Comparison of ENCODE assay signal across 14 cellular contexts in genomic region chr4:21856754-21857153, GRCh38.
DNase-seq lines count a peak whose midpoint lies in the region; ATAC-seq and TF ChIP-seq lines count a peak whose summit lies in the region.
"Had no signal": no experiment of that assay in that cellular context is flagged by ENCODE, and none has a peak within 500 bp of the region (broad histone marks: within the 10 kb centered on the region; RNA-seq: fewer than 3 reads in every experiment).

No MANE protein-coding gene starts in this region.

- H2AK5ac ChIP-seq in mesenchymal stem cell (ENCODE audit: low read length, severe bottlenecking): no peak overlapping the region

- no peaks in the 10 kb centered on the region for H3K36me3 Mint-ChIP-seq in activated naive CD8-positive, alpha-beta T cell treated with anti-CD3 and anti-CD28 coated beads for 36 hours

- no peaks in the 10 kb centered on the region for H3K79me1 ChIP-seq in mesenchymal stem cell (replicated peaks; ENCODE audit: low read length, poor library complexity, severe bottlenecking)

- H3K9me3 ChIP-seq in mesenchymal stem cell (ENCODE audit: control insufficient read depth, low read length) (no peaks in the 10 kb centered on the region), spleen (peaks cover 0 to 8% (median 2%) of the 10 kb centered on the region in 8 donors)
- H3K9me3 ChIP-seq: HAP-1 had no signal

- H4K8ac ChIP-seq in mesenchymal stem cell (ENCODE audit: low read length): no peak overlapping the region

- H3K27me3 Mint-ChIP-seq in activated naive CD8-positive, alpha-beta T cell treated with anti-CD3 and anti-CD28 coated beads for 36 hours: peaks cover 2% of the 10 kb centered on the region
- H3K27me3 Mint-ChIP-seq: B cell had no signal

- no peak overlapping the region for H3K27ac Mint-ChIP-seq in activated naive CD8-positive, alpha-beta T cell treated with anti-CD3 and anti-CD28 coated beads for 36 hours
- H3K27ac Mint-ChIP-seq: B cell; CD4-positive, alpha-beta T cell had no signal

- no peak overlapping the region for H3K9ac ChIP-seq in mesenchymal stem cell (ENCODE audit: low read length)

- no peak for TF ChIP-seq POLR2A in spleen (IDR thresholded peaks at IDR 0.05)

- no peaks in the 10 kb centered on the region for H3K9me3 Mint-ChIP-seq in activated naive CD8-positive, alpha-beta T cell treated with anti-CD3 and anti-CD28 coated beads for 36 hours

- H2BK5ac ChIP-seq in mesenchymal stem cell (ENCODE audit: low read depth, low read length, poor library complexity, severe bottlenecking): no peak overlapping the region

- H3K36me3 ChIP-seq in mesenchymal stem cell (ENCODE audit: control insufficient read depth in 1 of 2, insufficient read depth in 2 of 2, low read depth in 1 of 2, low read length in 2 of 2) (no peaks in the 10 kb centered on the region), spleen (no peaks in the 10 kb centered on the region)
- H3K36me3 ChIP-seq: HAP-1 had no signal

- no peaks in the 10 kb centered on the region for H3K4me1 Mint-ChIP-seq in activated naive CD8-positive, alpha-beta T cell treated with anti-CD3 and anti-CD28 coated beads for 36 hours
- H3K4me1 Mint-ChIP-seq: B cell had no signal

- H2BK15ac ChIP-seq in mesenchymal stem cell (ENCODE audit: low read depth, poor library complexity, severe bottlenecking): peak overlapping the region; percentile 65

- DNase-seq in cerebellar cortex (ENCODE audit: low spot score) (peak; percentile 68), mesenchymal stem cell (no peak), spleen (peak; percentile 46), NCI-H446 treated with DMSO at 0.1 percent for 48 hours (lab: John Stamatoyannopoulos, UW) (no peak)
- DNase-seq in activated naive CD8-positive, alpha-beta T cell treated with anti-CD3 and anti-CD28 coated beads for 36 hours: no peak
- DNase-seq: Calu3; CD4-positive, alpha-beta T cell; DMS 273 treated with DMSO at 0.1 percent for 48 hours had no signal

- H3K27ac ChIP-seq in mesenchymal stem cell (ENCODE audit: low read length, poor library complexity, severe bottlenecking) (no peak overlapping the region), spleen (no peak overlapping the region)

- H3K4me2 ChIP-seq in mesenchymal stem cell (ENCODE audit: low read length, poor library complexity, severe bottlenecking): no peak overlapping the region

- H2BK12ac ChIP-seq in mesenchymal stem cell (ENCODE audit: low read length in 2 of 2): no peak overlapping the region

- H3K4me1 ChIP-seq in mesenchymal stem cell (ENCODE audit: control insufficient read depth, insufficient read depth, low read depth, low read length) (no peaks in the 10 kb centered on the region), spleen (no peaks in the 10 kb centered on the region)
- H3K4me1 ChIP-seq: HAP-1 had no signal

- H3K18ac ChIP-seq in mesenchymal stem cell (ENCODE audit: low read depth in 1 of 2, low read length in 2 of 2): no peak overlapping the region

- H2BK120ac ChIP-seq in mesenchymal stem cell (ENCODE audit: low read depth, low read length): no peak overlapping the region

- ATAC-seq in HG03045 (IDR thresholded peaks at IDR 0.05; ENCODE audit: unreplicated experiment): no peak
- ATAC-seq in GM18519 (IDR thresholded peaks at IDR 0.05; ENCODE audit: low FRiP score, unreplicated experiment): no peak
- ATAC-seq: GM12878, HepG2 had no signal

- no peak overlapping the region for H3K4me3 Mint-ChIP-seq in activated naive CD8-positive, alpha-beta T cell treated with anti-CD3 and anti-CD28 coated beads for 36 hours
- H3K4me3 Mint-ChIP-seq: B cell; CD4-positive, alpha-beta T cell had no signal

- WGBS in mesenchymal stem cell: 78% methylated on average over 2 of the region's 2 CpGs
- WGBS in spleen, 5 donors: 49 to 100% (median 73%) methylated on average over 1 to 2 of the region's 2 CpGs

- no peak overlapping the region for H3K4ac ChIP-seq in mesenchymal stem cell (ENCODE audit: low read depth in 1 of 2, low read length in 2 of 2)

- intact Hi-C loops in spleen (cut with DNase I; ENCODE audit: low total_unique reads): no loop called here

- no peak overlapping the region for H3K4me3 ChIP-seq in mesenchymal stem cell (ENCODE audit: insufficient read depth in 1 of 2, low read depth in 1 of 2, low read length in 2 of 2)
- no peak overlapping the region for H3K4me3 ChIP-seq in spleen
- H3K4me3 ChIP-seq: GM12878, HAP-1 had no signal

- H4K91ac ChIP-seq in mesenchymal stem cell (ENCODE audit: low read length): no peak overlapping the region

- no peak for TF ChIP-seq CTCF in spleen (IDR thresholded peaks at IDR 0.05 in 8 of 11, conservative IDR thresholded peaks at IDR 0.05 in 3 of 11)

- H3K27me3 ChIP-seq in mesenchymal stem cell (ENCODE audit: control insufficient read depth in 1 of 2, insufficient read depth in 1 of 2, low read length in 2 of 2): no peaks in the 10 kb centered on the region
- H3K27me3 ChIP-seq in spleen (replicated peaks in 1 of 7): no peaks in the 10 kb centered on the region

- no peak overlapping the region for H3K23ac ChIP-seq in mesenchymal stem cell (ENCODE audit: low read length in 2 of 2)

- H2AFZ ChIP-seq in mesenchymal stem cell (ENCODE audit: low read depth, low read length): no peak overlapping the region

- peak overlapping the region in 1 of 2 experiments; percentile 55 for H3K14ac ChIP-seq in mesenchymal stem cell (ENCODE audit: low read length in 2 of 2)

Comparison
In these comparisons a context has a peak if more than half of its experiments do, and no peak if none do; other contexts are left out.
1. DNase-seq: peak in cerebellar cortex (single experiment) and spleen (single experiment); none in mesenchymal stem cell (single experiment), NCI-H446 treated with DMSO at 0.1 percent for 48 hours (single experiment) and activated naive CD8-positive, alpha-beta T cell treated with anti-CD3 and anti-CD28 coated beads for 36 hours (single experiment).